Comparison of ENCODE assay signal across 1 cellular context in the genomic region with DNA sequence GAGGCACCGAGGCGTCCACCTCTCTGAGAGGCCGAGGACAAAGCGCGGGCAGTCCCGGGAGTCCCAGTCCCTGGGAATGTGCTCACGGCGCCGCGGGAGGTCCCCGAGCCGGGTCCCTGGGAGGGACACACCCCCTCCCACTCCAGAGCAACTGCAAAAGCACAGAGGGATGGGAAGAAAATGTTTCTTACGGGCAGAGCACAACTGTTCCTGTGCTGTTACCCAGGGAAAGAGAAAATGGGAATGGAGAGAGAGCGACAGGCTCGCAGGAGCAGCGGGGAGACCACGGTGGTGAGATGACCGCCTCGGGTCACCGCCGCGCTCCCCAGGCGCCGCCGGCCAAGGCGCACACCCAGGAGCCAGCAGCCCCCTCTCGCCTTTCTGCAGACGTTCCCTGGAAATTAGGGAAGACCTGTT.
TF ChIP-seq lines count a peak whose summit lies in the region.

No MANE protein-coding gene starts in this region.

TF ChIP-seq in SK-N-SH, 30 proteins besides CTCF, POLR2A, EP300 and RAD21 (continued from another document):
- no peak for TF ChIP-seq PBX3 (IDR thresholded peaks at IDR 0.05)
- TF ChIP-seq SMC3 (IDR thresholded peaks at IDR 0.05; ENCODE audit: low read depth, low read length) = no peak
- TF ChIP-seq TEAD4 (IDR thresholded peaks at IDR 0.05; ENCODE audit: borderline replicate concordance, insufficient read depth) = no peak
